ENCODE assay signal across 20 cellular contexts in the genomic region with DNA sequence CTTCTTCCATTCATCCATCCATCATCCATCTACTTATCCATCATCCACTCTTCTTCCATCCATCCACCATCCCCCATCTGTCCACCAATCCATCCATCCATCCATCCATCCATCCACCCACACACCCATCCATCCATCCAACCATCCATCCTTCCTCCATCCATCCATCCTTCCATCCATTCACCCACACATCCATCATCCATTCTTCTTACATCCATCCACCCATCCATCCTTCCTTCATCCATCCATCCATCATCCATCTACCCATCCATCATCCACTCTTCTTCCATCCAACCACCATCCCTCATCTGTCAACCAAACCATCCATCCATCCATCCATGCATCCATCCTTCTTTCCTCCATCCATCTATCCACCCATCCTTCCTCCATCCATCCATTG.
"Had no signal": no experiment of that assay in that cellular context is flagged by ENCODE, and none has a peak within 500 bp of the region (broad histone marks: within the 10 kb centered on the region; RNA-seq: fewer than 3 reads in every experiment).

No MANE protein-coding gene starts in this region.

- DNase-seq: Karpas-422, KG1, MG63, NCI-H1092, NCI-H1105 treated with DMSO at 0.1 percent for 48 hours, NCI-H1417 treated with DMSO at 0.1 percent for 48 hours, NCI-H146, NCI-H1694 treated with DMSO at 0.1 percent for 48 hours, NCI-H1930, NCI-H2081, NCI-H2107, NCI-H2227 treated with DMSO at 0.1 percent for 48 hours, NCI-H524, NCI-H526 treated with DMSO at 0.1 percent for 48 hours, NCI-H774, PC-3, SHP77, SK-N-SH had no signal

- H3K9me3 ChIP-seq: MG63, SK-N-SH had no signal

- H3K36me3 ChIP-seq: MG63 had no signal

- H3K27ac ChIP-seq: RWPE1 had no signal

- ATAC-seq: Panc1, PC-3 had no signal

- H3K4me2 ChIP-seq: SK-N-SH had no signal

- H3K9ac ChIP-seq: SK-N-SH had no signal

- H3K4me3 ChIP-seq: MG63 had no signal

- H3K27me3 ChIP-seq: MG63 had no signal
